Comparison of ENCODE assay signal across 17 cellular contexts in genomic region chr1:201291917-201292316, GRCh38. TPM values are rescaled to one million over a fixed set of nuclear protein-coding genes. Genes with fewer than 3 reads are reported as not detected.
DNase-seq lines count a peak whose midpoint lies in the region; TF ChIP-seq lines count a peak whose summit lies in the region.
"Had no signal": no experiment of that assay in that cellular context is flagged by ENCODE, and none has a peak within 500 bp of the region (broad histone marks: within the 10 kb centered on the region; RNA-seq: fewer than 3 reads in every experiment).

No MANE protein-coding gene starts in this region.

- H3K9me3 ChIP-seq in osteoblast (ENCODE audit: low read depth, low read length): no peaks in the 10 kb centered on the region

- no peak overlapping the region for H3K4me3 ChIP-seq in osteoblast (ENCODE audit: insufficient read depth, low read length)

- H3K4me1 Mint-ChIP-seq in activated naive CD4-positive, alpha-beta T cell treated with anti-CD3 and anti-CD28 coated beads for 36 hours (ENCODE audit: low read depth): no peaks in the 10 kb centered on the region
- H3K4me1 Mint-ChIP-seq in endothelial cell (ENCODE audit: unreplicated experiment): peaks cover 8% of the 10 kb centered on the region

- H3K9me3 Mint-ChIP-seq in activated naive CD4-positive, alpha-beta T cell treated with anti-CD3 and anti-CD28 coated beads for 36 hours: no peaks in the 10 kb centered on the region
- H3K9me3 Mint-ChIP-seq in endothelial cell (ENCODE audit: unreplicated experiment): no peaks in the 10 kb centered on the region

- no peak overlapping the region for H2AFZ ChIP-seq in osteoblast (ENCODE audit: low read length)

- no peak for TF ChIP-seq CTCF in osteoblast (IDR thresholded peaks at IDR 0.05; ENCODE audit: extremely low read depth, low read depth, low read length)
- TF ChIP-seq CTCF in endothelial cell (IDR thresholded peaks at IDR 0.05; ENCODE audit: unreplicated experiment): no peak

- H3K27ac ChIP-seq in epithelial cell of prostate (peak overlapping the region; percentile 93), osteoblast (ENCODE audit: low read depth, low read length) (no peak overlapping the region)
- H3K27ac ChIP-seq: C4-2B had no signal

- peaks cover 14% of the 10 kb centered on the region for H3K27me3 Mint-ChIP-seq in activated naive CD4-positive, alpha-beta T cell treated with anti-CD3 and anti-CD28 coated beads for 36 hours (ENCODE audit: low read depth)
- peaks cover 13% of the 10 kb centered on the region for H3K27me3 Mint-ChIP-seq in endothelial cell (ENCODE audit: unreplicated experiment)

- H3K27me3 ChIP-seq in osteoblast (ENCODE audit: insufficient read depth, low read length): no peaks in the 10 kb centered on the region

- peaks cover 6% of the 10 kb centered on the region for H3K4me1 ChIP-seq in osteoblast (ENCODE audit: insufficient read depth, low read length)

- H3K27ac Mint-ChIP-seq in activated naive CD4-positive, alpha-beta T cell treated with anti-CD3 and anti-CD28 coated beads for 36 hours: no peak overlapping the region
- no peak overlapping the region for H3K27ac Mint-ChIP-seq in endothelial cell (ENCODE audit: unreplicated experiment)

- CTCF ChIA-PET in activated naive CD4-positive, alpha-beta T cell treated with anti-CD3 and anti-CD28 coated beads for 36 hours (lab: Charles Lee): interaction anchor here (0.6 kb wide), 1 partner anchor 11 kb away, joined by 3 read pairs; no protein-coding TSS in a partner anchor

- H4K20me1 ChIP-seq in osteoblast (ENCODE audit: insufficient read depth, low read length): no peaks in the 10 kb centered on the region

- intact Hi-C loops in activated naive CD4-positive, alpha-beta T cell treated with anti-CD3 and anti-CD28 coated beads for 36 hours (cut with micrococcal nuclease): no loop called here

- no peaks in the 10 kb centered on the region for H3K36me3 Mint-ChIP-seq in activated naive CD4-positive, alpha-beta T cell treated with anti-CD3 and anti-CD28 coated beads for 36 hours (ENCODE audit: low read depth)
- peaks cover 9% of the 10 kb centered on the region for H3K36me3 Mint-ChIP-seq in endothelial cell (ENCODE audit: low read depth, unreplicated experiment)

- H3K4me2 ChIP-seq in osteoblast (ENCODE audit: insufficient read depth, low read length): no peak overlapping the region

- H3K4me3 Mint-ChIP-seq in activated naive CD4-positive, alpha-beta T cell treated with anti-CD3 and anti-CD28 coated beads for 36 hours: no peak overlapping the region
- H3K4me3 Mint-ChIP-seq in endothelial cell (ENCODE audit: unreplicated experiment): no peak overlapping the region

- no peaks in the 10 kb centered on the region for H3K79me2 ChIP-seq in osteoblast (ENCODE audit: insufficient read depth, low read length)

- H3K36me3 ChIP-seq in osteoblast (ENCODE audit: insufficient read depth, low read length): no peaks in the 10 kb centered on the region

- DNase-seq in DMS53 treated with DMSO at 0.1 percent for 48 hours (lab: John Stamatoyannopoulos, UW; ENCODE audit: unreplicated experiment) (peak; percentile 20), NCI-H510A (lab: John Stamatoyannopoulos, UW) (peak; percentile 56), epithelial cell of prostate (ENCODE audit: low read depth, low spot score) (no peak), osteoblast (ENCODE audit: insufficient read length, low spot score, missing footprints) (peak; percentile 30), COLO829 (ENCODE audit: low spot score) (no peak), endothelial cell (ENCODE audit: low spot score) (no peak), cerebellar nuclear complex (lab: John Stamatoyannopoulos, UW) (no peak)
- DNase-seq in activated naive CD4-positive, alpha-beta T cell treated with anti-CD3 and anti-CD28 coated beads for 36 hours: no peak
- DNase-seq: COR-L47, IMR-90, Kasumi-1, NCI-H1105, NCI-H187, NCI-H2171, SHP77 treated with DMSO at 0.1 percent for 48 hours had no signal

RNA-seq across cellular contexts. Expression of gene PKP1, which starts 8.6 kb away (rescaled TPM):
- under 0.01 TPM in 2 replicates for total RNA-seq in osteoblast
- total RNA-seq in activated naive CD4-positive, alpha-beta T cell treated with anti-CD3 and anti-CD28 coated beads for 36 hours: not detected
- total RNA-seq in endothelial cell (ENCODE audit: unreplicated experiment): 0.64 TPM
- total RNA-seq: H4 had no signal

Comparison
In these comparisons a context has a peak if more than half of its experiments do, and no peak if none do; other contexts are left out.
1. DNase-seq: peak in DMS53 treated with DMSO at 0.1 percent for 48 hours (single experiment), NCI-H510A (single experiment) and osteoblast (single experiment); none in epithelial cell of prostate (single experiment), COLO829 (single experiment), activated naive CD4-positive, alpha-beta T cell treated with anti-CD3 and anti-CD28 coated beads for 36 hours (single experiment), endothelial cell (single experiment) and cerebellar nuclear complex (0 of 2).